ENCODE assay signal across 8 cellular contexts in the genomic region with DNA sequence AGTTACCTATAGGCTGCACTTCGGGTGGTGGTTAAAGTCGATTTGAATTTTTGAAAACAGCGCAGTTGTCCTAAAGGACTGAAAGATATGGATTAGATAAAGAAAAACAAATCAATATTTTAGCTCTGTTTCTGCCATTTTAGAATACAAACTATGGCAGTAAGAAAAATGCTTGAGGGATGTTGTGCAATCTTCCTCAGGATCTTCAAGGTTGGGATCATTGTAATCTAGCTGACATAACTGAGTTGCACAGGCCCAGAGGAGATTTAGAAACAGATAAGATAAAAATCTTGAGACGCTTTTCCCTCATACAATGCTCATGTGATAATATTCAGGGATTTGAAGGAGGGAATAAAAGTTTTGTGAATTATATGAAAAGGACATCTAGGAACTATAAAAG. TPM values are rescaled to one million over a fixed set of nuclear protein-coding genes. Genes with fewer than 3 reads are reported as not detected.
A peak's percentile ranks its signal among the peaks of the same experiment; 100 is the strongest.
DNase-seq lines count a peak whose midpoint lies in the region; FAIRE-seq and TF ChIP-seq lines count a peak whose summit lies in the region.

No MANE protein-coding gene starts in this region.

- no peak overlapping the region for H3K4ac ChIP-seq in mesenchymal stem cell (ENCODE audit: low read depth in 1 of 2, low read length in 2 of 2)

- FAIRE-seq in astrocyte (lab: Jason Lieb, UNC) (no peak), GM12891 (lab: Jason Lieb, UNC) (no peak)

- H3K14ac ChIP-seq in mesenchymal stem cell (ENCODE audit: low read length in 2 of 2), result no peak overlapping the region

- H3K9ac ChIP-seq in astrocyte (ENCODE audit: low read length) (peak overlapping the region; percentile 96), mesenchymal stem cell (ENCODE audit: low read length) (peak overlapping the region; percentile 91)

- POLR2A ChIA-PET in A673 (lab: Charles Lee; ENCODE audit: low non-redundant PET), result no interaction called here

- H3K27ac Mint-ChIP-seq in HFFc6 (peak overlapping the region; percentile 98), astrocyte (ENCODE audit: unreplicated experiment) (peak overlapping the region; percentile 88)

- no peak overlapping the region for H3K23ac ChIP-seq in mesenchymal stem cell (ENCODE audit: low read length in 2 of 2)

- H3K27ac ChIP-seq in A673 (ENCODE audit: low read depth, low read length, poor library complexity, severe bottlenecking), result no peak overlapping the region
- peak overlapping the region; percentile 86 for H3K27ac ChIP-seq in astrocyte (ENCODE audit: low read depth, low read length)
- no peak overlapping the region for H3K27ac ChIP-seq in mesenchymal stem cell (ENCODE audit: low read length, poor library complexity, severe bottlenecking)

- H4K8ac ChIP-seq in mesenchymal stem cell (ENCODE audit: low read length), result no peak overlapping the region

- H3K4me1 Mint-ChIP-seq in HFFc6 (ENCODE audit: low read depth) (peaks cover 25% of the 10 kb centered on the region), astrocyte (ENCODE audit: low read depth, unreplicated experiment) (peaks cover 5% of the 10 kb centered on the region)

- peak overlapping the region; percentile 57 for H3K4me3 ChIP-seq in A673 (ENCODE audit: low read depth, low read length, poor library complexity, severe bottlenecking)
- H3K4me3 ChIP-seq in astrocyte (ENCODE audit: insufficient read depth, low read depth, low read length), result peak overlapping the region; percentile 94
- peak overlapping the region in 1 of 2 experiments; percentile 99 for H3K4me3 ChIP-seq in mesenchymal stem cell (ENCODE audit: insufficient read depth in 1 of 2, low read depth in 1 of 2, low read length in 2 of 2)

- H3K27me3 Mint-ChIP-seq in HFFc6 (ENCODE audit: insufficient read depth) (no peaks in the 10 kb centered on the region; the same call in 1 of the 2 replicates), astrocyte (ENCODE audit: low read depth, unreplicated experiment) (no peaks in the 10 kb centered on the region)

- H3K4me2 ChIP-seq in astrocyte (ENCODE audit: low read length) (peak overlapping the region; percentile 89), mesenchymal stem cell (ENCODE audit: low read length, poor library complexity, severe bottlenecking) (peak overlapping the region; percentile 76)

- peaks cover 56% of the 10 kb centered on the region for H3K79me2 ChIP-seq in astrocyte (ENCODE audit: insufficient read depth, low read length)

- TSS peak; percentile 57 for BruUV-seq in A673 (replicated peaks; lab: Mats Ljungman, UMichigan)

- H3K4me1 ChIP-seq in A673 (ENCODE audit: insufficient read depth, low read length, poor library complexity, severe bottlenecking) (peaks cover 7% of the 10 kb centered on the region), astrocyte (ENCODE audit: insufficient read depth, low read length) (peaks cover 15% of the 10 kb centered on the region), mesenchymal stem cell (ENCODE audit: control insufficient read depth, insufficient read depth, low read depth, low read length) (no peaks in the 10 kb centered on the region)

- no peak overlapping the region for H4K91ac ChIP-seq in mesenchymal stem cell (ENCODE audit: low read length)

- H3K79me1 ChIP-seq in mesenchymal stem cell (replicated peaks; ENCODE audit: low read length, poor library complexity, severe bottlenecking), result peaks cover 28% of the 10 kb centered on the region

- H3K4me3 Mint-ChIP-seq in HFFc6 (peak overlapping the region; percentile 99), astrocyte (ENCODE audit: unreplicated experiment) (peak overlapping the region; percentile 99)

- CTCF ChIA-PET in A673 (lab: Charles Lee), result no interaction called here

- intact Hi-C loops in A673 (cut with micrococcal nuclease; ENCODE audit: unreplicated experiment), result no loop called here

- H3K9me3 ChIP-seq in A673 (ENCODE audit: low read depth, low read length, poor library complexity, severe bottlenecking) (no peaks in the 10 kb centered on the region), astrocyte (ENCODE audit: insufficient read depth, low read depth, low read length) (no peaks in the 10 kb centered on the region), mesenchymal stem cell (ENCODE audit: control insufficient read depth, low read length) (no peaks in the 10 kb centered on the region)

- H3K36me3 Mint-ChIP-seq in HFFc6 (ENCODE audit: low read depth) (no peaks in the 10 kb centered on the region), astrocyte (ENCODE audit: low read depth, unreplicated experiment) (no peaks in the 10 kb centered on the region)

- H2BK15ac ChIP-seq in mesenchymal stem cell (ENCODE audit: low read depth, poor library complexity, severe bottlenecking), result no peak overlapping the region

- H2AFZ ChIP-seq in astrocyte (ENCODE audit: low read depth, low read length), result peak overlapping the region; percentile 91
- H2AFZ ChIP-seq in mesenchymal stem cell (ENCODE audit: low read depth, low read length), result no peak overlapping the region

- H3K36me3 ChIP-seq in A673 (ENCODE audit: insufficient read depth, low read length, poor library complexity, severe bottlenecking) (no peaks in the 10 kb centered on the region), astrocyte (ENCODE audit: insufficient read depth, low read length) (no peaks in the 10 kb centered on the region), mesenchymal stem cell (ENCODE audit: control insufficient read depth in 1 of 2, insufficient read depth in 2 of 2, low read depth in 1 of 2, low read length in 2 of 2) (peaks cover 0 to 11% of the 10 kb centered on the region in 2 experiments)

- no peak overlapping the region for H3K18ac ChIP-seq in mesenchymal stem cell (ENCODE audit: low read depth in 1 of 2, low read length in 2 of 2)

- no peak overlapping the region for H2BK12ac ChIP-seq in mesenchymal stem cell (ENCODE audit: low read length in 2 of 2)

- H2AK5ac ChIP-seq in mesenchymal stem cell (ENCODE audit: low read length, severe bottlenecking), result no peak overlapping the region

- H4K20me1 ChIP-seq in astrocyte (ENCODE audit: insufficient read depth, low read length), result no peaks in the 10 kb centered on the region

- WGBS in mesenchymal stem cell, result no CpG with 5 or more reads among the region's 4 CpGs

- TF ChIP-seq POLR2A in GM12891 (IDR thresholded peaks at IDR 0.05; ENCODE audit: low read depth, low read length), result no peak

- H3K27me3 ChIP-seq in A673 (replicated peaks; ENCODE audit: insufficient read depth, low read depth, low read length, poor library complexity) (no peaks in the 10 kb centered on the region), astrocyte (ENCODE audit: insufficient read depth, low read length) (no peaks in the 10 kb centered on the region), mesenchymal stem cell (ENCODE audit: control insufficient read depth in 1 of 2, insufficient read depth in 1 of 2, low read length in 2 of 2) (no peaks in the 10 kb centered on the region)

- H2BK5ac ChIP-seq in mesenchymal stem cell (ENCODE audit: low read depth, low read length, poor library complexity, severe bottlenecking), result no peak overlapping the region

- TF ChIP-seq CTCF in A673 (conservative IDR thresholded peaks at IDR 0.05; ENCODE audit: low read depth, low read length), result no peak
- TF ChIP-seq CTCF in HFFc6 (IDR thresholded peaks at IDR 0.05), result no peak
- no peak for TF ChIP-seq CTCF in astrocyte (IDR thresholded peaks at IDR 0.05; ENCODE audit: insufficient read depth, low read depth, low read length)

- no peak overlapping the region for H2BK120ac ChIP-seq in mesenchymal stem cell (ENCODE audit: low read depth, low read length)

- DNase-seq in A673 (ENCODE audit: low spot score), result no peak
- peak; percentile 9 for DNase-seq in HFFc6
- no peak for DNase-seq in astrocyte (ENCODE audit: low read depth)
- peak; percentile 11 for DNase-seq in mesenchymal stem cell
- no peak for DNase-seq in GM12891 (ENCODE audit: insufficient read length, low spot score)
- no peak for DNase-seq in NCI-H2227 (lab: John Stamatoyannopoulos, UW; ENCODE audit: unreplicated experiment)
- DNase-seq in COLO829 (ENCODE audit: low spot score), result no peak
- DNase-seq in activated CD8-positive, alpha-beta memory T cell treated with anti-CD3 and anti-CD28 coated beads, Interleukin-2, amount 50 U/mL, for 48 hours, result no peak

- H3K9me3 Mint-ChIP-seq in HFFc6 (no peaks in the 10 kb centered on the region), astrocyte (ENCODE audit: unreplicated experiment) (no peaks in the 10 kb centered on the region)

TF ChIP-seq in GM12891, 5 proteins besides CTCF, POLR2A, EP300 and RAD21:
- no peak for TF ChIP-seq PAX5 (IDR thresholded peaks at IDR 0.05; ENCODE audit: insufficient read depth, low read length, severe bottlenecking)
- no peak for TF ChIP-seq POU2F2 (IDR thresholded peaks at IDR 0.05; ENCODE audit: low read depth, low read length)
- TF ChIP-seq POLR2AphosphoS5 (IDR thresholded peaks at IDR 0.05; ENCODE audit: low read depth, low read length), result no peak
- TF ChIP-seq SPI1 (IDR thresholded peaks at IDR 0.05; ENCODE audit: low read depth, low read length), result no peak
- no peak for TF ChIP-seq TAF1 (IDR thresholded peaks at IDR 0.05; ENCODE audit: low read depth, low read length)
TF ChIP-seq in GM12891: peak in this region for 0.

RNA-seq across cellular contexts. Expression of a gene that starts 0.9 kb away (rescaled TPM):
- total RNA-seq in A673 (2021), result 15.5 and 19.0 TPM in 2 replicates
- 10 to 100 TPM; 18.7 to 23.7 (median 20.4) TPM for total RNA-seq in HFFc6 (2021; fragmentation: NEBNext Ultra II Directional; extraction: Animal tissue kit (Norgen Biotek cat#: 25700))
- 14.2 and 20.8 TPM in 2 replicates for total RNA-seq in astrocyte
- 14.2 TPM for polyA plus RNA-seq in mesenchymal stem cell (2013, experiment 1 of 2)
- 13.8 TPM for polyA plus RNA-seq in mesenchymal stem cell (2013, experiment 2 of 2)
- 15.8 TPM for polyA plus RNA-seq in GM12891 (2012; ENCODE audit: low read depth, missing spikeins)

RNA-seq across cellular contexts. Expression of a gene that starts 1.0 kb away (rescaled TPM):
- 9.0 and 9.9 TPM in 2 replicates for total RNA-seq in A673 (2021)
- total RNA-seq in HFFc6 (2021; fragmentation: NEBNext Ultra II Directional; extraction: Animal tissue kit (Norgen Biotek cat#: 25700)), result 1 to 10 TPM; 2.8 to 4.6 (median 4.1) TPM
- total RNA-seq in astrocyte, result 6.2 and 8.1 TPM in 2 replicates
- 3.8 TPM for polyA plus RNA-seq in mesenchymal stem cell (2013, experiment 1 of 2)
- polyA plus RNA-seq in mesenchymal stem cell (2013, experiment 2 of 2), result 3.4 TPM
- 14.7 TPM for polyA plus RNA-seq in GM12891 (2012; ENCODE audit: low read depth, missing spikeins)

RNA-seq across cellular contexts. Expression of a gene that starts 60.0 kb away (rescaled TPM):
- total RNA-seq in A673 (2021) (11.4 and 15.3 TPM in 2 replicates), astrocyte (58.7 and 64.0 TPM in 2 replicates)
- total RNA-seq in HFFc6 (2021; fragmentation: NEBNext Ultra II Directional; extraction: Animal tissue kit (Norgen Biotek cat#: 25700)), result 100 to 1,000 TPM in 4 of 6 experiments, 10 to 100 TPM in 2; 86.4 to 126 (median 121) TPM
- polyA plus RNA-seq in mesenchymal stem cell (2013, experiment 1 of 2), result 108 TPM
- polyA plus RNA-seq in mesenchymal stem cell (2013, experiment 2 of 2), result 117 TPM
- polyA plus RNA-seq in GM12891 (2012; ENCODE audit: low read depth, missing spikeins), result 20.6 TPM

Comparison
In these comparisons a context has a peak if more than half of its experiments do, and no peak if none do; other contexts are left out.
1. DNase-seq: peak in HFFc6 (single experiment) and mesenchymal stem cell (single experiment); none in A673 (single experiment), astrocyte (single experiment), GM12891 (single experiment), NCI-H2227 (single experiment), COLO829 (single experiment) and activated CD8-positive, alpha-beta memory T cell treated with anti-CD3 and anti-CD28 coated beads, Interleukin-2, amount 50 U/mL, for 48 hours (single experiment).